In the genomic region with DNA sequence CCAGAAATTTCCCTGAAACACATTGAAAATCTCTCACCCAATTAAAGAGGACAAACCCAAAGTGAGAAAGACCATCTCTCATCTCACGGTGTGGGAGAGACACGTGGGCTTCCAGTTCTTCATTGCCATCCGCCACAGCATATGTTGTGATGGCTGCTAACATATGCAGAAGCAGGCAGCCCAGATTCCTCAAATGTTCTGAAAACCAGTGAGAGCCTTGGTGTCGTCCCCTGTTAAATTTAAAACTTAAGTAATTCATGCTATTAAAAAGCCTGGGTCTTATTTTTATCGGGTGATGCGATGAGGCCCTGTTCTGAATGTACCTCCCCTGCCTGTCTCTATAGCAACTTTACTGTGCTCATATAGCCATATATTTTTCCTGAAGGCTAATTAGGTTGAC, we compare ENCODE assay signal across 28 cellular contexts. TPM values are rescaled to one million over a fixed set of nuclear protein-coding genes. Genes with fewer than 3 reads are reported as not detected.
"Had no signal": no experiment of that assay in that cellular context is flagged by ENCODE, and none has a peak within 500 bp of the region (broad histone marks: within the 10 kb centered on the region; RNA-seq: fewer than 3 reads in every experiment).

No MANE protein-coding gene starts in this region.

- H3K4me3 Mint-ChIP-seq: activated CD4-positive, alpha-beta memory T cell treated with anti-CD3 and anti-CD28 coated beads, Interleukin-2, amount 10 ng/mL, durations not matched to agents 7 days and 5 days; activated CD4-positive, alpha-beta T cell treated with anti-CD3 and anti-CD28 coated beads for 36 hours; activated naive CD8-positive, alpha-beta T cell treated with anti-CD3 and anti-CD28 coated beads, Interleukin-2, amount 10 ng/mL, durations not matched to agents 7 days and 5 days had no signal

- H3K4me1 ChIP-seq: adrenal gland, breast epithelium had no signal

- H3K36me3 ChIP-seq: adrenal gland, breast epithelium had no signal

- ATAC-seq: activated CD4-positive, alpha-beta T cell treated with anti-CD3 and anti-CD28 coated beads for 36 hours; Panc1; Right ventricle myocardium inferior had no signal

- H3K9me3 ChIP-seq: adrenal gland, breast epithelium had no signal

- DNase-seq: activated CD4-positive, alpha-beta memory T cell treated with anti-CD3 and anti-CD28 coated beads, Interleukin-2, amount 10 ng/mL, durations not matched to agents 7 days and 5 days; activated CD4-positive, alpha-beta T cell treated with anti-CD3 and anti-CD28 coated beads for 36 hours; activated CD4-positive, alpha-beta T cell treated with anti-CD3 and anti-CD28 coated beads, Interleukin-2, amount 50 U/mL, for 1 hour; activated CD8-positive, alpha-beta memory T cell treated with anti-CD3 and anti-CD28 coated beads, Interleukin-2, amount 50 U/mL, for 48 hours; activated naive CD4-positive, alpha-beta T cell treated with anti-CD3 and anti-CD28 coated beads, Interleukin-2, amount 50 U/mL, for 16 hours; activated naive CD8-positive, alpha-beta T cell treated with anti-CD3 and anti-CD28 coated beads, Interleukin-2, amount 10 ng/mL, durations not matched to agents 7 days and 5 days; activated T-cell treated with anti-CD3 and anti-CD28 coated beads, Interleukin-2, amount 50 U/mL, for 1 hour; adrenal gland; aorta; NCI-H1092; NCI-H1417; NCI-H1930; NCI-H2107; NCI-H345; NCI-H510A; NCI-H526 treated with DMSO at 0.1 percent for 48 hours; NK-92 treated with Interleukin-12 subunit alpha and Interleukin-12 subunit beta, amount 100 ng/mL, for 24 hours; OCI-M1; RPMI8226; T-helper 1 cell had no signal

- H3K36me3 Mint-ChIP-seq: activated naive CD8-positive, alpha-beta T cell treated with anti-CD3 and anti-CD28 coated beads, Interleukin-2, amount 10 ng/mL, durations not matched to agents 7 days and 5 days had no signal

- H3K27me3 ChIP-seq: adrenal gland, breast epithelium had no signal

- H3K9ac ChIP-seq: KMS-11 had no signal

- H3K4me2 ChIP-seq: KMS-11 had no signal

- H3K4me1 Mint-ChIP-seq: activated CD4-positive, alpha-beta memory T cell treated with anti-CD3 and anti-CD28 coated beads, Interleukin-2, amount 10 ng/mL, durations not matched to agents 7 days and 5 days had no signal

- H3K4me3 ChIP-seq: adrenal gland, breast epithelium, SK-N-MC had no signal

- H3K27ac ChIP-seq: adrenal gland, breast epithelium, KMS-11, SK-N-MC, VCaP had no signal

- H3K27me3 Mint-ChIP-seq: activated naive CD8-positive, alpha-beta T cell treated with anti-CD3 and anti-CD28 coated beads, Interleukin-2, amount 10 ng/mL, durations not matched to agents 7 days and 5 days had no signal

- H3K27ac Mint-ChIP-seq: activated CD4-positive, alpha-beta memory T cell treated with anti-CD3 and anti-CD28 coated beads, Interleukin-2, amount 10 ng/mL, durations not matched to agents 7 days and 5 days; activated CD4-positive, alpha-beta T cell treated with anti-CD3 and anti-CD28 coated beads for 36 hours; activated naive CD8-positive, alpha-beta T cell treated with anti-CD3 and anti-CD28 coated beads, Interleukin-2, amount 10 ng/mL, durations not matched to agents 7 days and 5 days had no signal

RNA-seq across cellular contexts. Expression of a gene that starts 2.8 kb away (rescaled TPM):
- total RNA-seq: activated CD4-positive, alpha-beta memory T cell treated with anti-CD3 and anti-CD28 coated beads, Interleukin-2, amount 10 ng/mL, durations not matched to agents 7 days and 5 days; activated CD4-positive, alpha-beta T cell treated with anti-CD3 and anti-CD28 coated beads for 36 hours; activated naive CD8-positive, alpha-beta T cell treated with anti-CD3 and anti-CD28 coated beads, Interleukin-2, amount 10 ng/mL, durations not matched to agents 7 days and 5 days; adrenal gland; aorta; breast epithelium; MCF 10A; Right ventricle myocardium inferior; T-helper 2 cell treated with Interferon-gamma antibody and Interleukin-4, amounts not matched to agents 100 ng/mL and 5 ng/mL, for 36 hours had no signal
- polyA plus RNA-seq: adrenal gland, aorta had no signal
